8 cellular contexts compared by ENCODE assay signal in the genomic region with DNA sequence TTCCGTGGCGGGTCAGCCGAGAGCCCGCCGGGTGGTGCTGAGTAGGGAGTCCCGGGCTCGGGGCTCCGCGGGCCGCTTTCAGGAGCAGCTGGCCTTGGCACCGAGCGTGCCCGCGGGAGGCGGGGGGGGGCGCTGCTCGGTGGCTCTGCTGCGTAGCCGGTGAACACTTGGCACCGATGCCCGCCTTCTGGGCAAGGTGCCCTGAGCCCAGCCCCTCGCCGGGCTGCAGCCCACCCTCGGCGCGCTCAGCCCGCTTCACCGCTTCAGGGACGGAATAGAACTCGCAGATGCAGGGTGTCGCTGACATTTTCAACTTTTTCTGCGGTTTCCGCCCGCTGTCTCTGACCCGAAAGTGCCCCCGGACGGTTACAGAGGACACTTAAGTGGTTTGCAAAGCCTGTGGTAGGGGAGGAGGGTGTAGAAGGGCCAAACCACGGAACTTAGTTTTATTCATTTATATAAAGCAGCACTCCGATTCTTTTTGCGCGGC. TPM values are rescaled to one million over a fixed set of nuclear protein-coding genes. Genes with fewer than 3 reads are reported as not detected.
DNase-seq lines count a peak whose midpoint lies in the region; ATAC-seq and TF ChIP-seq lines count a peak whose summit lies in the region.

No MANE protein-coding gene starts in this region.

- peak overlapping the region; percentile 89 for H3K27ac Mint-ChIP-seq in activated naive CD4-positive, alpha-beta T cell treated with anti-CD3 and anti-CD28 coated beads, Interleukin-2, amount 50 U/mL, for 24 hours

- TF ChIP-seq CTCF in retinal pigment epithelial cell (conservative IDR thresholded peaks at IDR 0.05; ENCODE audit: low read depth, low read length): no peak

- peaks cover 75% of the 10 kb centered on the region for H3K4me1 Mint-ChIP-seq in activated naive CD4-positive, alpha-beta T cell treated with anti-CD3 and anti-CD28 coated beads, Interleukin-2, amount 50 U/mL, for 24 hours

- H3K4me1 ChIP-seq in NT2/D1 (ENCODE audit: insufficient read depth, insufficient read length): peaks cover 2% of the 10 kb centered on the region

- H3K27me3 Mint-ChIP-seq in activated naive CD4-positive, alpha-beta T cell treated with anti-CD3 and anti-CD28 coated beads, Interleukin-2, amount 50 U/mL, for 24 hours: no peaks in the 10 kb centered on the region

- H3K9me3 ChIP-seq in NT2/D1 (ENCODE audit: insufficient read depth, low read length): no peaks in the 10 kb centered on the region

- peaks cover 63% of the 10 kb centered on the region for H3K27me3 ChIP-seq in NT2/D1 (ENCODE audit: insufficient read depth, insufficient read length)

- ATAC-seq in HG02759 (IDR thresholded peaks at IDR 0.05; ENCODE audit: unreplicated experiment): peak; percentile 57

- H3K4me3 ChIP-seq in NT2/D1 (ENCODE audit: insufficient read length, low read depth): peak overlapping the region; percentile 65
- peak overlapping the region; percentile 61 for H3K4me3 ChIP-seq in retinal pigment epithelial cell (ENCODE audit: low read length)

- H3K9ac ChIP-seq in NT2/D1 (ENCODE audit: insufficient read length, low read depth): peak overlapping the region; percentile 68

- DNase-seq in NCI-H2081 (lab: John Stamatoyannopoulos, UW) (peak; percentile 16 to 29), NCI-H2081 treated with DMSO at 0.1 percent for 48 hours (lab: John Stamatoyannopoulos, UW) (no peak), NT2/D1 (ENCODE audit: low read depth, low spot score) (no peak), hepatic stellate cell (ENCODE audit: low spot score) (peak; percentile 15), retinal pigment epithelial cell (ENCODE audit: low read depth) (no peak), HT-29 (ENCODE audit: low spot score) (no peak)

- H3K36me3 ChIP-seq in NT2/D1 (ENCODE audit: insufficient read depth, insufficient read length, low read length): no peaks in the 10 kb centered on the region

- no peaks in the 10 kb centered on the region for H3K9me3 Mint-ChIP-seq in activated naive CD4-positive, alpha-beta T cell treated with anti-CD3 and anti-CD28 coated beads, Interleukin-2, amount 50 U/mL, for 24 hours

- peak overlapping the region; percentile 91 for H3K4me3 Mint-ChIP-seq in activated naive CD4-positive, alpha-beta T cell treated with anti-CD3 and anti-CD28 coated beads, Interleukin-2, amount 50 U/mL, for 24 hours

- H3K36me3 Mint-ChIP-seq in activated naive CD4-positive, alpha-beta T cell treated with anti-CD3 and anti-CD28 coated beads, Interleukin-2, amount 50 U/mL, for 24 hours: peaks cover 12% of the 10 kb centered on the region

RNA-seq across cellular contexts. Expression of gene CD38, which starts 0.7 kb away (rescaled TPM):
- 0.05 TPM in 1 of 2 replicates, not detected in the other for total RNA-seq in HT-29 (2014; rRNA removed; shearing (Covaris generic))

Comparison
In these comparisons a context has a peak if more than half of its experiments do, and no peak if none do; other contexts are left out.
1. DNase-seq: peak in NCI-H2081 (2 of 2) and hepatic stellate cell (single experiment); none in NCI-H2081 treated with DMSO at 0.1 percent for 48 hours (single experiment), NT2/D1 (single experiment), retinal pigment epithelial cell (single experiment) and HT-29 (single experiment).